Comparison of ENCODE assay signal across 20 cellular contexts in genomic region chr5:138275895-138276294, GRCh38. TPM values are rescaled to one million over a fixed set of nuclear protein-coding genes. Genes with fewer than 3 reads are reported as not detected.
"Had no signal": no experiment of that assay in that cellular context is flagged by ENCODE, and none has a peak within 500 bp of the region (broad histone marks: within the 10 kb centered on the region; RNA-seq: fewer than 3 reads in every experiment).

No MANE protein-coding gene starts in this region.

- H3K36me3 Mint-ChIP-seq: natural killer cell had no signal

- H3K36me3 ChIP-seq: heart left ventricle, neutrophil, stomach had no signal

- H3K4me3 ChIP-seq: heart left ventricle, mucosa of descending colon, stomach had no signal

- H3K27ac Mint-ChIP-seq: natural killer cell had no signal

- ATAC-seq: esophagus mucosa, left colon, mucosa of descending colon, natural killer cell had no signal

- H3K9me3 Mint-ChIP-seq: natural killer cell had no signal

- H3K27ac ChIP-seq: heart left ventricle, neutrophil, stomach had no signal

- DNase-seq: effector memory CD4-positive, alpha-beta T cell; heart left ventricle; hippocampal formation; left ventricle myocardium superior; natural killer cell; posterior cingulate gyrus; right cardiac atrium; stimulated activated CD4-positive, alpha-beta T cell treated with anti-CD3 and anti-CD28 coated beads, Interleukin-12 subunit alpha, Interleukin-12 subunit beta, amount 100 ng/mL, for 4 hours; stimulated activated naive CD4-positive, alpha-beta T cell; stomach; trophoblast cell had no signal

- H3K4me3 Mint-ChIP-seq: natural killer cell had no signal

- H3K9me3 ChIP-seq: heart left ventricle, mucosa of descending colon, neutrophil, stomach had no signal

RNA-seq across cellular contexts. Expression of gene GFRA3, which starts 1.5 kb away (rescaled TPM):
- total RNA-seq: esophagus mucosa, fibroblast of lung, frontal cortex, glomerular endothelial cell, lung microvascular endothelial cell, natural killer cell, osteocyte had no signal

RNA-seq across cellular contexts. Expression of gene CDC25C, which starts 55.7 kb away (rescaled TPM):
- total RNA-seq: left ventricle myocardium superior had no signal
